ENCODE assay signal across 1 cellular context in genomic region chr4:41569957-41570356, GRCh38.
TF ChIP-seq lines count a peak whose summit lies in the region.

No MANE protein-coding gene starts in this region.

TF ChIP-seq in HepG2, 621 proteins besides CTCF, POLR2A, EP300 and RAD21:
- TF ChIP-seq MLLT10 (CRISPR knock-in tag; IDR thresholded peaks at IDR 0.05) (no peak), ZNF672 (CRISPR knock-in tag; IDR thresholded peaks at IDR 0.05) (no peak), ZFP41 (CRISPR knock-in tag; IDR thresholded peaks at IDR 0.05; ENCODE audit: borderline replicate concordance) (no peak), NFE2L1 (CRISPR knock-in tag; IDR thresholded peaks at IDR 0.05; ENCODE audit: borderline replicate concordance) (no peak), ZNF781 (CRISPR knock-in tag; IDR thresholded peaks at IDR 0.05; ENCODE audit: borderline replicate concordance, not compliant biosample characterization) (no peak), ZMAT5 (CRISPR knock-in tag; IDR thresholded peaks at IDR 0.05; ENCODE audit: borderline replicate concordance, low read depth) (no peak), ZNF564 (CRISPR knock-in tag; IDR thresholded peaks at IDR 0.05) (no peak), FOXM1 (CRISPR knock-in tag; IDR thresholded peaks at IDR 0.05) (no peak), SUZ12 (IDR thresholded peaks at IDR 0.05; ENCODE audit: low read depth, low read length) (no peak), JUN (CRISPR knock-in tag; IDR thresholded peaks at IDR 0.05) (no peak), RARA (CRISPR knock-in tag; IDR thresholded peaks at IDR 0.05) (no peak), ARNT2 (CRISPR knock-in tag; IDR thresholded peaks at IDR 0.05; ENCODE audit: low read depth) (no peak), TBX3 (IDR thresholded peaks at IDR 0.05; ENCODE audit: borderline replicate concordance) (no peak), TP53 (CRISPR knock-in tag; conservative IDR thresholded peaks at IDR 0.05) (no peak), FIP1L1 (IDR thresholded peaks at IDR 0.05; ENCODE audit: borderline replicate concordance, insufficient read depth, low read depth, low read length) (no peak), CBX1 (IDR thresholded peaks at IDR 0.05; ENCODE audit: low read depth) (no peak)
- TF ChIP-seq, protein P1, sequence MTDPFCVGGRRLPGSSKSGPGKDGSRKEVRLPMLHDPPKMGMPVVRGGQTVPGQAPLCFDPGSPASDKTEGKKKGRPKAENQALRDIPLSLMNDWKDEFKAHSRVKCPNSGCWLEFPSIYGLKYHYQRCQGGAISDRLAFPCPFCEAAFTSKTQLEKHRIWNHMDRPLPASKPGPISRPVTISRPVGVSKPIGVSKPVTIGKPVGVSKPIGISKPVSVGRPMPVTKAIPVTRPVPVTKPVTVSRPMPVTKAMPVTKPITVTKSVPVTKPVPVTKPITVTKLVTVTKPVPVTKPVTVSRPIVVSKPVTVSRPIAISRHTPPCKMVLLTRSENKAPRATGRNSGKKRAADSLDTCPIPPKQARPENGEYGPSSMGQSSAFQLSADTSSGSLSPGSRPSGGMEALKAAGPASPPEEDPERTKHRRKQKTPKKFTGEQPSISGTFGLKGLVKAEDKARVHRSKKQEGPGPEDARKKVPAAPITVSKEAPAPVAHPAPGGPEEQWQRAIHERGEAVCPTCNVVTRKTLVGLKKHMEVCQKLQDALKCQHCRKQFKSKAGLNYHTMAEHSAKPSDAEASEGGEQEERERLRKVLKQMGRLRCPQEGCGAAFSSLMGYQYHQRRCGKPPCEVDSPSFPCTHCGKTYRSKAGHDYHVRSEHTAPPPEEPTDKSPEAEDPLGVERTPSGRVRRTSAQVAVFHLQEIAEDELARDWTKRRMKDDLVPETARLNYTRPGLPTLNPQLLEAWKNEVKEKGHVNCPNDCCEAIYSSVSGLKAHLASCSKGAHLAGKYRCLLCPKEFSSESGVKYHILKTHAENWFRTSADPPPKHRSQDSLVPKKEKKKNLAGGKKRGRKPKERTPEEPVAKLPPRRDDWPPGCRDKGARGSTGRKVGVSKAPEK (CRISPR knock-in tag; IDR thresholded peaks at IDR 0.05; ENCODE audit: borderline replicate concordance): no peak
